ENCODE assay signal across 25 cellular contexts in genomic region chr7:55179897-55180682, GRCh38.
A peak's percentile ranks its signal among the peaks of the same experiment; 100 is the strongest.
DNase-seq lines count a peak whose midpoint lies in the region; ATAC-seq and TF ChIP-seq lines count a peak whose summit lies in the region.
"Had no signal": no experiment of that assay in that cellular context is flagged by ENCODE, and none has a peak within 500 bp of the region (broad histone marks: within the 10 kb centered on the region; RNA-seq: fewer than 3 reads in every experiment).

No MANE protein-coding gene starts in this region.

- H3K4me3 ChIP-seq in fibroblast of villous mesenchyme (ENCODE audit: low read depth, low read length): no peak overlapping the region
- H3K4me3 ChIP-seq: lower lobe of right lung, mucosa of descending colon, SJSA1 had no signal

- no peak for ATAC-seq in sciatic nerve
- ATAC-seq: activated CD4-positive, alpha-beta T cell treated with anti-CD3 and anti-CD28 coated beads for 36 hours; activated T-cell treated with anti-CD3 and anti-CD28 coated beads, Interleukin-2, amount 50 U/mL, for 4 hours; lower lobe of right lung; natural killer cell treated with Interleukin-12 subunit alpha and Interleukin-12 subunit beta and Interleukin-15 and Interleukin-18, amount 100 ng/mL, for 72 hours; T-helper 17 cell had no signal

- intact Hi-C loops in sciatic nerve (cut with DNase I): no loop called here

- TF ChIP-seq CTCF in fibroblast of villous mesenchyme (IDR thresholded peaks at IDR 0.05; ENCODE audit: insufficient read depth, low read depth, low read length): no peak

- DNase-seq in ELR (ENCODE audit: low read depth): peak; percentile 40
- DNase-seq in NCI-H2171 treated with DMSO at 0.1 percent for 48 hours (lab: John Stamatoyannopoulos, UW): peak; percentile 8
- DNase-seq in fibroblast of villous mesenchyme (ENCODE audit: low read depth): peak; percentile 20
- DNase-seq in sciatic nerve (ENCODE audit: low spot score): peak; percentile 51
- no peak for DNase-seq in SHP77 treated with DMSO at 0.1 percent for 48 hours (lab: John Stamatoyannopoulos, UW)
- no peak for DNase-seq in activated CD4-positive, alpha-beta T cell treated with anti-CD3 and anti-CD28 coated beads for 1 hour
- DNase-seq in SHP77 (lab: John Stamatoyannopoulos, UW): no peak
- DNase-seq: activated CD4-positive, alpha-beta T cell treated with anti-CD3 and anti-CD28 coated beads for 36 hours; activated gamma-delta T cell treated with Interleukin-2 at 50 U/mL for 16 hours; activated T-cell treated with anti-CD3 and anti-CD28 coated beads, Interleukin-2, amount 50 U/mL, for 4 hours; C1 segment of cervical spinal cord; dermis blood vessel endothelial cell; GOT3; kidney; lower lobe of right lung; mucosa of descending colon; NCI-H1092 treated with DMSO at 0.1 percent for 48 hours; NCI-H2029; NCI-H226; NCI-H69; Peyer's patch; stimulated activated CD4-positive, alpha-beta T cell treated with anti-CD3 and anti-CD28 coated beads, Interleukin-2, amount 100 ng/mL, for 24 hours; T-helper 17 cell had no signal

Comparison
In these comparisons a context has a peak if more than half of its experiments do, and no peak if none do; other contexts are left out.
1. DNase-seq: peak in ELR (single experiment), NCI-H2171 treated with DMSO at 0.1 percent for 48 hours (single experiment), fibroblast of villous mesenchyme (single experiment) and sciatic nerve (single experiment); none in SHP77 treated with DMSO at 0.1 percent for 48 hours (single experiment), activated CD4-positive, alpha-beta T cell treated with anti-CD3 and anti-CD28 coated beads for 1 hour (single experiment) and SHP77 (0 of 2).